ENCODE assay signal across 2 cellular contexts in the genomic region with DNA sequence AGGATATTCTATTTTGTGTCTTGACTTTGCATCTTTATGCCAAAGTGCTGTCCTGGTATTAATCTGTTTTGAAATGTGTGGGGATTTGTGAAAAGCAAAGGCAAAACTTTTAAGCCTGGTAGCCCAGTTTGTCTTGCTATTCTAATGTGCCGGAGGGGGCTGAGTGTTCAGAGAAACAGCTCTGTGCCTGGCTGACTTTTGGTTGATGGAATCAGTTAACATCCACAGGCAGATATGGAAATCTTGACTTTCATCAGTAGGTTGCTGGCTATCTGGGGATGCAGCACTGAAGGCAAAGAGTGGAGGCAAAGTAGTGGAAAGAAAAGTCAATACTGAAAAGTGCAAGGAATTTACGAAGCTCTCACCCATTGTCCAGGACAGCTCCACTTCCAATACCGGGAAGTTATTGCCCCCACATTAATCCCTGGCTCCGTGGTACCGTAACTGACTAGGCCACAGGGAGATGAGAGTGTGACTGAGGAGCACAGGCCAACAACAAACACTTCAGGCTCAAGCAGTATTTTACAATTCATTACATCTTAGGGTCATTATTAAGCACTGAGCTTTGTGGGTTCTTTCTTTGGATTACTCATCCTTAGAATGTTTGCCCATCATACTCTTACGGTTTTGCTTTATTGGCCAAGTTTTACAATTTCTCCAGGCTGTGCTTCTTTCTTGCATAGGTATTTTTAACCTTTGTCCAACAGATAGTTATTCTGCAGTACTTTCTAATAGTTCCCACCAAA.
TF ChIP-seq lines count a peak whose summit lies in the region.

No MANE protein-coding gene starts in this region.

TF ChIP-seq in A549, 52 proteins besides CTCF, POLR2A, EP300 and RAD21 (continued from another document):
- TF ChIP-seq, protein P1, sequence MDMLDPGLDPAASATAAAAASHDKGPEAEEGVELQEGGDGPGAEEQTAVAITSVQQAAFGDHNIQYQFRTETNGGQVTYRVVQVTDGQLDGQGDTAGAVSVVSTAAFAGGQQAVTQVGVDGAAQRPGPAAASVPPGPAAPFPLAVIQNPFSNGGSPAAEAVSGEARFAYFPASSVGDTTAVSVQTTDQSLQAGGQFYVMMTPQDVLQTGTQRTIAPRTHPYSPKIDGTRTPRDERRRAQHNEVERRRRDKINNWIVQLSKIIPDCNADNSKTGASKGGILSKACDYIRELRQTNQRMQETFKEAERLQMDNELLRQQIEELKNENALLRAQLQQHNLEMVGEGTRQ (IDR thresholded peaks at IDR 0.05): no peak
- TF ChIP-seq, protein P2, sequence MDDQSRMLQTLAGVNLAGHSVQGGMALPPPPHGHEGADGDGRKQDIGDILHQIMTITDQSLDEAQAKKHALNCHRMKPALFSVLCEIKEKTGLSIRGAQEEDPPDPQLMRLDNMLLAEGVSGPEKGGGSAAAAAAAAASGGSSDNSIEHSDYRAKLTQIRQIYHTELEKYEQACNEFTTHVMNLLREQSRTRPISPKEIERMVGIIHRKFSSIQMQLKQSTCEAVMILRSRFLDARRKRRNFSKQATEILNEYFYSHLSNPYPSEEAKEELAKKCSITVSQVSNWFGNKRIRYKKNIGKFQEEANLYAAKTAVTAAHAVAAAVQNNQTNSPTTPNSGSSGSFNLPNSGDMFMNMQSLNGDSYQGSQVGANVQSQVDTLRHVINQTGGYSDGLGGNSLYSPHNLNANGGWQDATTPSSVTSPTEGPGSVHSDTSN (IDR thresholded peaks at IDR 0.05): no peak
- no peak for TF ChIP-seq MAZ (IDR thresholded peaks at IDR 0.05; ENCODE audit: borderline replicate concordance, low read depth, low read length)
- no peak for TF ChIP-seq HEYL (CRISPR knock-in tag; IDR thresholded peaks at IDR 0.05)
- no peak for TF ChIP-seq KDM5A (IDR thresholded peaks at IDR 0.05)
- no peak for TF ChIP-seq NFE2L2 (conservative IDR thresholded peaks at IDR 0.05; ENCODE audit: low read length)

TF ChIP-seq in GM23338, 12 proteins besides CTCF, POLR2A, EP300 and RAD21 (continued from another document):
- TF ChIP-seq, protein P3, sequence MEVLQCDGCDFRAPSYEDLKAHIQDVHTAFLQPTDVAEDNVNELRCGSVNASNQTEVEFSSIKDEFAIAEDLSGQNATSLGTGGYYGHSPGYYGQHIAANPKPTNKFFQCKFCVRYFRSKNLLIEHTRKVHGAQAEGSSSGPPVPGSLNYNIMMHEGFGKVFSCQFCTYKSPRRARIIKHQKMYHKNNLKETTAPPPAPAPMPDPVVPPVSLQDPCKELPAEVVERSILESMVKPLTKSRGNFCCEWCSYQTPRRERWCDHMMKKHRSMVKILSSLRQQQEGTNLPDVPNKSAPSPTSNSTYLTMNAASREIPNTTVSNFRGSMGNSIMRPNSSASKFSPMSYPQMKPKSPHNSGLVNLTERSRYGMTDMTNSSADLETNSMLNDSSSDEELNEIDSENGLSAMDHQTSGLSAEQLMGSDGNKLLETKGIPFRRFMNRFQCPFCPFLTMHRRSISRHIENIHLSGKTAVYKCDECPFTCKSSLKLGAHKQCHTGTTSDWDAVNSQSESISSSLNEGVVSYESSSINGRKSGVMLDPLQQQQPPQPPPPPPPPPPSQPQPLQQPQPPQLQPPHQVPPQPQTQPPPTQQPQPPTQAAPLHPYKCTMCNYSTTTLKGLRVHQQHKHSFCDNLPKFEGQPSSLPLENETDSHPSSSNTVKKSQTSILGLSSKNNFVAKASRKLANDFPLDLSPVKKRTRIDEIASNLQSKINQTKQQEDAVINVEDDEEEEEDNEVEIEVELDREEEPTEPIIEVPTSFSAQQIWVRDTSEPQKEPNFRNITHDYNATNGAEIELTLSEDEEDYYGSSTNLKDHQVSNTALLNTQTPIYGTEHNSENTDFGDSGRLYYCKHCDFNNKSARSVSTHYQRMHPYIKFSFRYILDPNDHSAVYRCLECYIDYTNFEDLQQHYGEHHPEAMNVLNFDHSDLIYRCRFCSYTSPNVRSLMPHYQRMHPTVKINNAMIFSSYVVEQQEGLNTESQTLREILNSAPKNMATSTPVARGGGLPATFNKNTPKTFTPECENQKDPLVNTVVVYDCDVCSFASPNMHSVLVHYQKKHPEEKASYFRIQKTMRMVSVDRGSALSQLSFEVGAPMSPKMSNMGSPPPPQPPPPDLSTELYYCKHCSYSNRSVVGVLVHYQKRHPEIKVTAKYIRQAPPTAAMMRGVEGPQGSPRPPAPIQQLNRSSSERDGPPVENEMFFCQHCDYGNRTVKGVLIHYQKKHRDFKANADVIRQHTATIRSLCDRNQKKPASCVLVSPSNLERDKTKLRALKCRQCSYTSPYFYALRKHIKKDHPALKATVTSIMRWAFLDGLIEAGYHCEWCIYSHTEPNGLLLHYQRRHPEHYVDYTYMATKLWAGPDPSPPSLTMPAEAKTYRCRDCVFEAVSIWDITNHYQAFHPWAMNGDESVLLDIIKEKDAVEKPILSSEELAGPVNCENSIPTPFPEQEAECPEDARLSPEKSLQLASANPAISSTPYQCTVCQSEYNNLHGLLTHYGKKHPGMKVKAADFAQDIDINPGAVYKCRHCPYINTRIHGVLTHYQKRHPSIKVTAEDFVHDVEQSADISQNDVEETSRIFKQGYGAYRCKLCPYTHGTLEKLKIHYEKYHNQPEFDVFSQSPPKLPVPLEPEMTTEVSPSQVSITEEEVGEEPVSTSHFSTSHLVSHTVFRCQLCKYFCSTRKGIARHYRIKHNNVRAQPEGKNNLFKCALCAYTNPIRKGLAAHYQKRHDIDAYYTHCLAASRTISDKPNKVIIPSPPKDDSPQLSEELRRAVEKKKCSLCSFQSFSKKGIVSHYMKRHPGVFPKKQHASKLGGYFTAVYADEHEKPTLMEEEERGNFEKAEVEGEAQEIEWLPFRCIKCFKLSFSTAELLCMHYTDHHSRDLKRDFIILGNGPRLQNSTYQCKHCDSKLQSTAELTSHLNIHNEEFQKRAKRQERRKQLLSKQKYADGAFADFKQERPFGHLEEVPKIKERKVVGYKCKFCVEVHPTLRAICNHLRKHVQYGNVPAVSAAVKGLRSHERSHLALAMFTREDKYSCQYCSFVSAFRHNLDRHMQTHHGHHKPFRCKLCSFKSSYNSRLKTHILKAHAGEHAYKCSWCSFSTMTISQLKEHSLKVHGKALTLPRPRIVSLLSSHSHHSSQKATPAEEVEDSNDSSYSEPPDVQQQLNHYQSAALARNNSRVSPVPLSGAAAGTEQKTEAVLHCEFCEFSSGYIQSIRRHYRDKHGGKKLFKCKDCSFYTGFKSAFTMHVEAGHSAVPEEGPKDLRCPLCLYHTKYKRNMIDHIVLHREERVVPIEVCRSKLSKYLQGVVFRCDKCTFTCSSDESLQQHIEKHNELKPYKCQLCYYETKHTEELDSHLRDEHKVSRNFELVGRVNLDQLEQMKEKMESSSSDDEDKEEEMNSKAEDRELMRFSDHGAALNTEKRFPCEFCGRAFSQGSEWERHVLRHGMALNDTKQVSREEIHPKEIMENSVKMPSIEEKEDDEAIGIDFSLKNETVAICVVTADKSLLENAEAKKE (CRISPR knock-in tag; IDR thresholded peaks at IDR 0.05): no peak
- TF ChIP-seq ZNF114 (CRISPR knock-in tag; IDR thresholded peaks at IDR 0.05) (no peak), STAT1 (IDR thresholded peaks at IDR 0.05; ENCODE audit: unreplicated experiment) (no peak), ZNF331 (CRISPR knock-in tag; IDR thresholded peaks at IDR 0.05; ENCODE audit: low read depth) (no peak), ETS1 (IDR thresholded peaks at IDR 0.05) (no peak), CREB1 (CRISPR knock-in tag; IDR thresholded peaks at IDR 0.05; ENCODE audit: low read depth) (no peak), NANOG (IDR thresholded peaks at IDR 0.05; ENCODE audit: borderline replicate concordance) (no peak), EZH2 (IDR thresholded peaks at IDR 0.05; ENCODE audit: low read depth, unreplicated experiment) (no peak), POLR2AphosphoS5 (IDR thresholded peaks at IDR 0.05; ENCODE audit: low read depth) (no peak), EZH2phosphoT487 (IDR thresholded peaks at IDR 0.05; ENCODE audit: unreplicated experiment) (no peak)
- TF ChIP-seq, protein P4, sequence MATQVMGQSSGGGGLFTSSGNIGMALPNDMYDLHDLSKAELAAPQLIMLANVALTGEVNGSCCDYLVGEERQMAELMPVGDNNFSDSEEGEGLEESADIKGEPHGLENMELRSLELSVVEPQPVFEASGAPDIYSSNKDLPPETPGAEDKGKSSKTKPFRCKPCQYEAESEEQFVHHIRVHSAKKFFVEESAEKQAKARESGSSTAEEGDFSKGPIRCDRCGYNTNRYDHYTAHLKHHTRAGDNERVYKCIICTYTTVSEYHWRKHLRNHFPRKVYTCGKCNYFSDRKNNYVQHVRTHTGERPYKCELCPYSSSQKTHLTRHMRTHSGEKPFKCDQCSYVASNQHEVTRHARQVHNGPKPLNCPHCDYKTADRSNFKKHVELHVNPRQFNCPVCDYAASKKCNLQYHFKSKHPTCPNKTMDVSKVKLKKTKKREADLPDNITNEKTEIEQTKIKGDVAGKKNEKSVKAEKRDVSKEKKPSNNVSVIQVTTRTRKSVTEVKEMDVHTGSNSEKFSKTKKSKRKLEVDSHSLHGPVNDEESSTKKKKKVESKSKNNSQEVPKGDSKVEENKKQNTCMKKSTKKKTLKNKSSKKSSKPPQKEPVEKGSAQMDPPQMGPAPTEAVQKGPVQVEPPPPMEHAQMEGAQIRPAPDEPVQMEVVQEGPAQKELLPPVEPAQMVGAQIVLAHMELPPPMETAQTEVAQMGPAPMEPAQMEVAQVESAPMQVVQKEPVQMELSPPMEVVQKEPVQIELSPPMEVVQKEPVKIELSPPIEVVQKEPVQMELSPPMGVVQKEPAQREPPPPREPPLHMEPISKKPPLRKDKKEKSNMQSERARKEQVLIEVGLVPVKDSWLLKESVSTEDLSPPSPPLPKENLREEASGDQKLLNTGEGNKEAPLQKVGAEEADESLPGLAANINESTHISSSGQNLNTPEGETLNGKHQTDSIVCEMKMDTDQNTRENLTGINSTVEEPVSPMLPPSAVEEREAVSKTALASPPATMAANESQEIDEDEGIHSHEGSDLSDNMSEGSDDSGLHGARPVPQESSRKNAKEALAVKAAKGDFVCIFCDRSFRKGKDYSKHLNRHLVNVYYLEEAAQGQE (IDR thresholded peaks at IDR 0.05; ENCODE audit: unreplicated experiment): no peak
